12 cellular contexts compared by ENCODE assay signal in the genomic region with DNA sequence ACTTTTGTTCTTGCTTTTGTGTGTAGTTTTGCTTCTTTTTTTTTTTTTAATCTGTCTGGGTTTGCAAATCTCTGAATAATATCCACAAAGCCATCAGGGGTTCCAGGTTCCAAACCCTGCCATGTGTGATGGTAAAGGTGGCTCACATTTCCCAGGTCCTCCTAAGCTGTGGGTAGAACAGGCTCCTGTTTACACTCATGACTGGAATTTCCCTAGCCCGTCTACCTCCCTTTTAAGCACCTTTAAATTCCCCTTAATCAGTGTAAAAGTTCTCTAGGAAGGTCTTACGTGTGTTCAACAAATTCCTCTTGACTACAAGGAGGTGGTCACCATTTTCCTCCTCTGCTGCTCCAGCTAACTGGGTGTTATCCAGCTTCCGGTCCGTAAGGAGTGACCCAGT.
DNase-seq lines count a peak whose midpoint lies in the region; ATAC-seq, FAIRE-seq and TF ChIP-seq lines count a peak whose summit lies in the region.
"Had no signal": no experiment of that assay in that cellular context is flagged by ENCODE, and none has a peak within 500 bp of the region (broad histone marks: within the 10 kb centered on the region; RNA-seq: fewer than 3 reads in every experiment).

No MANE protein-coding gene starts in this region.

- POLR2A ChIA-PET in endothelial cell of umbilical vein (lab: Charles Lee): no interaction called here

- no peaks in the 10 kb centered on the region for H4K20me1 ChIP-seq in endothelial cell of umbilical vein (replicated peaks; ENCODE audit: control insufficient read depth, extremely low read depth, insufficient read depth, low read length)

- no peak for TF ChIP-seq CTCF in heart left ventricle (IDR thresholded peaks at IDR 0.05)
- TF ChIP-seq CTCF in endothelial cell of umbilical vein (IDR thresholded peaks at IDR 0.05; ENCODE audit: extremely low read depth in 1 of 2, insufficient read depth in 1 of 2, low read depth in 1 of 2, low read length in 2 of 2): no peak
- TF ChIP-seq CTCF in pancreas (IDR thresholded peaks at IDR 0.05): no peak

- H3K4me1 ChIP-seq in heart left ventricle (peaks cover 0 to 21% (median 12%) of the 10 kb centered on the region in 12 donors), endothelial cell of umbilical vein (ENCODE audit: control insufficient read depth, extremely low read depth, insufficient read depth, low read length) (peaks cover 8% of the 10 kb centered on the region), muscle layer of colon (ENCODE audit: insufficient read depth, low read length) (peaks cover 5% of the 10 kb centered on the region), pancreas (peaks cover 0 to 11% (median 7%) of the 10 kb centered on the region in 3 donors)
- H3K4me1 ChIP-seq: right lobe of liver had no signal

- no peaks in the 10 kb centered on the region for H3K79me2 ChIP-seq in endothelial cell of umbilical vein (ENCODE audit: control insufficient read depth, insufficient read depth, low read length)

- ATAC-seq in heart left ventricle: no peak
- no peak for ATAC-seq in Right ventricle myocardium superior (ENCODE audit: poor library complexity)
- no peak for ATAC-seq in pancreas
- no peak for ATAC-seq in GM19351 (IDR thresholded peaks at IDR 0.05; ENCODE audit: unreplicated experiment)

- FAIRE-seq in endothelial cell of umbilical vein (lab: Jason Lieb, UNC) (no peak), pancreas (lab: Jason Lieb, UNC) (no peak)
- FAIRE-seq: A204.1 had no signal

- BruUV-seq in endothelial cell of umbilical vein (replicated peaks; lab: Mats Ljungman, UMichigan): no TSS peak

- H3K9ac ChIP-seq in endothelial cell of umbilical vein (replicated peaks; ENCODE audit: extremely low read depth, insufficient read depth, low read length) (no peak overlapping the region), muscle layer of colon (ENCODE audit: low read length) (no peak overlapping the region)

- H3K4me3 ChIP-seq in heart left ventricle (peak overlapping the region in 4 of 12 donors; percentile 7 to 36 (median 19)), endothelial cell of umbilical vein (replicated peaks in 1 of 3; ENCODE audit: insufficient read depth in 1 of 3, low read depth in 1 of 3, low read length in 3 of 3) (no peak overlapping the region), muscle layer of colon (ENCODE audit: low read depth in 1 of 2, low read length in 2 of 2) (peak overlapping the region in 1 of 2 donors; percentile 25), pancreas (no peak overlapping the region)
- H3K4me3 ChIP-seq: right lobe of liver had no signal

- no peaks in the 10 kb centered on the region for H3K36me3 ChIP-seq in heart left ventricle
- no peaks in the 10 kb centered on the region for H3K36me3 ChIP-seq in endothelial cell of umbilical vein (ENCODE audit: control insufficient read depth in 2 of 2, extremely low read depth in 1 of 2, insufficient read depth in 2 of 2, low read length in 2 of 2)
- H3K36me3 ChIP-seq in muscle layer of colon (ENCODE audit: insufficient read depth, low read length): no peaks in the 10 kb centered on the region
- H3K36me3 ChIP-seq in pancreas: no peaks in the 10 kb centered on the region
- H3K36me3 ChIP-seq: right lobe of liver had no signal

- no peaks in the 10 kb centered on the region for H3K27me3 ChIP-seq in heart left ventricle
- no peaks in the 10 kb centered on the region for H3K27me3 ChIP-seq in endothelial cell of umbilical vein (ENCODE audit: control insufficient read depth in 2 of 2, insufficient read depth in 2 of 2, low read length in 2 of 2)
- no peaks in the 10 kb centered on the region for H3K27me3 ChIP-seq in muscle layer of colon (ENCODE audit: control insufficient read depth in 1 of 2, insufficient read depth in 2 of 2, low read length in 2 of 2)
- H3K27me3 ChIP-seq in pancreas: peaks cover 0 to 4% (median 0%) of the 10 kb centered on the region in 4 donors
- H3K27me3 ChIP-seq: right lobe of liver had no signal

- no peaks in the 10 kb centered on the region for H3K9me1 ChIP-seq in endothelial cell of umbilical vein (replicated peaks; ENCODE audit: control insufficient read depth, extremely low read depth, insufficient read depth, low read length)

- DNase-seq in heart left ventricle: no peak
- no peak for DNase-seq in Right ventricle myocardium superior
- DNase-seq in endothelial cell of umbilical vein (ENCODE audit: low read depth, low spot score): no peak
- DNase-seq in pancreas: no peak
- DNase-seq in activated naive CD4-positive, alpha-beta T cell (lab: John Stamatoyannopoulos, UW): no peak
- no peak for DNase-seq in EL
- DNase-seq: naive B cell, NCI-H2081 treated with DMSO at 0.1 percent for 48 hours, right lobe of liver had no signal

- no peaks in the 10 kb centered on the region for H3K9me3 ChIP-seq in heart left ventricle
- H3K9me3 ChIP-seq in endothelial cell of umbilical vein (replicated peaks; ENCODE audit: control insufficient read depth, insufficient read depth, low read length): no peaks in the 10 kb centered on the region
- no peaks in the 10 kb centered on the region for H3K9me3 ChIP-seq in muscle layer of colon (ENCODE audit: low read length)
- H3K9me3 ChIP-seq in pancreas: no peaks in the 10 kb centered on the region
- H3K9me3 ChIP-seq: right lobe of liver had no signal

- dilution Hi-C loops in endothelial cell of umbilical vein (cut with MboI; ENCODE audit: extremely low pct_ligation_motif_present, low sequenced_read_pairs): no loop called here

- peak overlapping the region; percentile 75 for H3K4me2 ChIP-seq in endothelial cell of umbilical vein (ENCODE audit: insufficient read depth, low read length)

- peak overlapping the region; percentile 64 for H2AFZ ChIP-seq in endothelial cell of umbilical vein (ENCODE audit: low read depth, low read length)

- CTCF ChIA-PET in endothelial cell of umbilical vein (lab: Charles Lee): interaction anchor here (0.7 to 1.4 kb wide), 3 partner anchors 8 to 283 kb away, joined by 3 to 5 read pairs (median 5); no protein-coding TSS in a partner anchor

- no peak for TF ChIP-seq POLR2A in heart left ventricle (IDR thresholded peaks at IDR 0.05)
- TF ChIP-seq POLR2A in endothelial cell of umbilical vein (IDR thresholded peaks at IDR 0.05; ENCODE audit: low read depth, low read length): no peak

- WGBS in heart left ventricle, 4 donors: 60 to 87% (median 71%) methylated on average over 4 of the region's 4 CpGs
- 92 to 93% methylated on average over 4 of the region's 4 CpGs for WGBS in pancreas, 2 donors

- intact Hi-C loops in heart left ventricle (cut with DNase I): no loop called here
- intact Hi-C loops in Right ventricle myocardium superior (cut with DNase I): no loop called here
- intact Hi-C loops in endothelial cell of umbilical vein (cut with micrococcal nuclease): loop anchor here (1.0 to 2.0 kb wide), 2 partner anchors 100 to 123 kb away; no protein-coding TSS in a partner anchor
- intact Hi-C loops in pancreas (cut with DNase I): no loop called here

- peak overlapping the region in 8 of 12 donors; percentile 9 to 76 (median 48) for H3K27ac ChIP-seq in heart left ventricle
- no peak overlapping the region for H3K27ac ChIP-seq in endothelial cell of umbilical vein (ENCODE audit: insufficient read depth, low read depth, low read length)
- H3K27ac ChIP-seq in muscle layer of colon (ENCODE audit: low read depth, low read length): peak overlapping the region; percentile 73
- H3K27ac ChIP-seq in pancreas: no peak overlapping the region
- H3K27ac ChIP-seq: right lobe of liver had no signal

TF ChIP-seq in endothelial cell of umbilical vein, 7 proteins besides CTCF, POLR2A, EP300 and RAD21:
- TF ChIP-seq GATA2 (IDR thresholded peaks at IDR 0.05; ENCODE audit: insufficient read depth, insufficient read length, low read depth, low read length) (no peak), FOS (IDR thresholded peaks at IDR 0.05; ENCODE audit: borderline replicate concordance, insufficient read depth, low read length) (no peak), MYC (IDR thresholded peaks at IDR 0.05; ENCODE audit: low read depth, low read length) (no peak), POLR2AphosphoS5 (IDR thresholded peaks at IDR 0.05; ENCODE audit: insufficient read depth, low read depth, low read length) (no peak), JUN (IDR thresholded peaks at IDR 0.05; ENCODE audit: borderline replicate concordance, insufficient read depth, insufficient read length, low read depth) (no peak), EZH2 (IDR thresholded peaks at IDR 0.05; ENCODE audit: borderline replicate concordance, low read depth, low read length, severe bottlenecking) (no peak)
- TF ChIP-seq, protein P1, sequence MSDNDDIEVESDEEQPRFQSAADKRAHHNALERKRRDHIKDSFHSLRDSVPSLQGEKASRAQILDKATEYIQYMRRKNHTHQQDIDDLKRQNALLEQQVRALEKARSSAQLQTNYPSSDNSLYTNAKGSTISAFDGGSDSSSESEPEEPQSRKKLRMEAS (IDR thresholded peaks at IDR 0.05; ENCODE audit: insufficient read depth, insufficient read length): no peak

Comparison
In these comparisons a context has a peak if more than half of its experiments do, and no peak if none do; other contexts are left out.
1. H3K27ac ChIP-seq: peak in heart left ventricle (8 of 12) and muscle layer of colon (single experiment); none in endothelial cell of umbilical vein (single experiment) and pancreas (0 of 4).